In the genomic region with DNA sequence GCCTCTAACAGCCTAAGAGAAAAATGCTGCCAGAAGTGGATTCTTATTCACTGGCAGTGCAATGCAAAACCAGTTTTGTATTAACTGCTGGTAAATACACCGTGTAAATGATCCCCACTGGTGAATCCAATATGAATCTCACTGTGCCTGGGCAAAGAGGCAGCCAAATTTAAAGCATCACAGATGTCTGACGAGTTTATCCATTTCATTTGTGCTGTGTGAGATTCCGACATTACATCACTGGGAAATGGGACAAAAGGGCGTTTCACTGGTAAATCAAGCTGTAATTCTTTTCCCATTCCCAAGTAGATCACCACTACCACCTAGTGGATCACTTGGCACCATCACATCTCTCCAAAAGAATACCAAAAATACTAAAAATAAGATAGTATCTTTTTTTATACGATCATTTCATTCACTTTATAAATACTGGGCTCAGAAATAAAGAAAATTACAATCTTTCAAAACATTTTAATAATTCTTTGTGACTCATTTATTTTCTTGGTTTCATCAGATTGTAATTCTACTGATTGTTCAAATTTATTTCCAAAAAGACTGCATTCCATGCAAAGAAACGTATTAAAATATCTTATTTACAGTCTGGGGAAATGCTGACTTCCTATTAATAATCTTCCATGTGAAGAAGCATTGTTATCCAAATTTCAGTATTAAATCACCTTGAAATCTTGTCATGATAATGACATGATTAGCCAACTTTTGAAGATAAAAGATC, we compare ENCODE assay signal across 8 cellular contexts.
DNase-seq lines count a peak whose midpoint lies in the region; ATAC-seq and TF ChIP-seq lines count a peak whose summit lies in the region.

No MANE protein-coding gene starts in this region.

- intact Hi-C loops in Calu3 (cut with micrococcal nuclease; ENCODE audit: unreplicated experiment), result loop anchor here (5.0 kb wide), 1 partner anchor 1313 kb away; no protein-coding TSS in a partner anchor
- intact Hi-C loops in activated CD8-positive, alpha-beta T cell treated with anti-CD3 and anti-CD28 coated beads for 36 hours (cut with micrococcal nuclease), result no loop called here

- CTCF ChIA-PET in Calu3 (lab: Charles Lee), result interaction anchor here (0.6 to 1.0 kb wide), 2 partner anchors 43 to 1313 kb away, joined by 3 to 4 read pairs; no protein-coding TSS in a partner anchor
- CTCF ChIA-PET in activated CD8-positive, alpha-beta T cell treated with anti-CD3 and anti-CD28 coated beads for 36 hours (lab: Charles Lee), result no interaction called here

- no peak overlapping the region for H3K27ac Mint-ChIP-seq in Calu3 (ENCODE audit: unreplicated experiment)
- no peak overlapping the region for H3K27ac Mint-ChIP-seq in mesothelial cell of epicardium
- H3K27ac Mint-ChIP-seq in activated CD8-positive, alpha-beta T cell treated with anti-CD3 and anti-CD28 coated beads for 36 hours, result no peak overlapping the region

- H3K4me1 Mint-ChIP-seq in Calu3 (ENCODE audit: low read depth, unreplicated experiment) (peaks cover 9% of the 10 kb centered on the region), mesothelial cell of epicardium (no peaks in the 10 kb centered on the region)
- H3K4me1 Mint-ChIP-seq in activated CD8-positive, alpha-beta T cell treated with anti-CD3 and anti-CD28 coated beads for 36 hours (ENCODE audit: low read depth), result no peaks in the 10 kb centered on the region

- H3K36me3 Mint-ChIP-seq in Calu3 (ENCODE audit: insufficient read depth, unreplicated experiment) (no peaks in the 10 kb centered on the region), mesothelial cell of epicardium (no peaks in the 10 kb centered on the region)
- H3K36me3 Mint-ChIP-seq in activated CD8-positive, alpha-beta T cell treated with anti-CD3 and anti-CD28 coated beads for 36 hours (ENCODE audit: low read depth), result no peaks in the 10 kb centered on the region

- H2AFZ ChIP-seq in MM.1S (ENCODE audit: low read length), result no peak overlapping the region

- no peaks in the 10 kb centered on the region for H3K9me3 ChIP-seq in MM.1S (replicated peaks; ENCODE audit: insufficient read depth, low read length)

- H3K9ac ChIP-seq in MM.1S (ENCODE audit: low read length), result no peak overlapping the region

- no peaks in the 10 kb centered on the region for H3K27me3 ChIP-seq in MM.1S (replicated peaks; ENCODE audit: insufficient read depth, low read length)

- no peaks in the 10 kb centered on the region for H3K79me2 ChIP-seq in MM.1S (ENCODE audit: low read length)

- H3K4me3 ChIP-seq in MM.1S (ENCODE audit: low read length), result no peak overlapping the region

- H3K27ac ChIP-seq in MM.1S (ENCODE audit: low read length), result no peak overlapping the region

- H3K4me3 Mint-ChIP-seq in Calu3 (ENCODE audit: low read depth, unreplicated experiment) (no peak overlapping the region), mesothelial cell of epicardium (no peak overlapping the region)
- no peak overlapping the region for H3K4me3 Mint-ChIP-seq in activated CD8-positive, alpha-beta T cell treated with anti-CD3 and anti-CD28 coated beads for 36 hours

- no peaks in the 10 kb centered on the region for H3F3A ChIP-seq in MM.1S (ENCODE audit: insufficient read depth, low read length)

- no peak overlapping the region for H3K4me2 ChIP-seq in MM.1S (ENCODE audit: low read depth, low read length)

- TF ChIP-seq CTCF in Calu3 (IDR thresholded peaks at IDR 0.05; ENCODE audit: unreplicated experiment) (no peak), MM.1S (IDR thresholded peaks at IDR 0.05; ENCODE audit: low read length) (peak; percentile 40), mesothelial cell of epicardium (IDR thresholded peaks at IDR 0.05; ENCODE audit: unreplicated experiment) (peak; percentile 38)
- TF ChIP-seq CTCF in activated CD8-positive, alpha-beta T cell treated with anti-CD3 and anti-CD28 coated beads for 36 hours (IDR thresholded peaks at IDR 0.05), result no peak

- H3K36me3 ChIP-seq in MM.1S (replicated peaks; ENCODE audit: insufficient read depth, low read length), result no peaks in the 10 kb centered on the region

- peak; percentile 28 for DNase-seq in Calu3
- DNase-seq in MM.1S, result no peak
- peak; percentile 15 for DNase-seq in cerebellum (ENCODE audit: low spot score)
- no peak for DNase-seq in mesothelial cell of epicardium (ENCODE audit: low spot score in 2 of 2, unreplicated experiment in 2 of 2)
- DNase-seq in mucosa of gallbladder (ENCODE audit: low spot score), result no peak
- DNase-seq in NCI-H2107 (lab: John Stamatoyannopoulos, UW), result no peak
- no peak for DNase-seq in activated CD8-positive, alpha-beta T cell treated with anti-CD3 and anti-CD28 coated beads for 36 hours

- H4K20me1 ChIP-seq in MM.1S (ENCODE audit: insufficient read depth, low read length), result no peaks in the 10 kb centered on the region

- no peaks in the 10 kb centered on the region for H3K4me1 ChIP-seq in MM.1S (ENCODE audit: low read length)

- ATAC-seq in activated CD8-positive, alpha-beta T cell treated with anti-CD3 and anti-CD28 coated beads for 36 hours, result no peak
- ATAC-seq in GM21367 (IDR thresholded peaks at IDR 0.05; ENCODE audit: unreplicated experiment), result no peak

- H3K27me3 Mint-ChIP-seq in Calu3 (ENCODE audit: unreplicated experiment) (no peaks in the 10 kb centered on the region), mesothelial cell of epicardium (ENCODE audit: low read depth) (no peaks in the 10 kb centered on the region)
- H3K27me3 Mint-ChIP-seq in activated CD8-positive, alpha-beta T cell treated with anti-CD3 and anti-CD28 coated beads for 36 hours, result no peaks in the 10 kb centered on the region

- no TSS peak for BruUV-seq in Calu3 (replicated peaks; lab: Mats Ljungman, UMichigan)

- H3K9me2 ChIP-seq in MM.1S (replicated peaks; ENCODE audit: insufficient read depth, low read length), result no peaks in the 10 kb centered on the region

- POLR2A ChIA-PET in activated CD8-positive, alpha-beta T cell treated with anti-CD3 and anti-CD28 coated beads for 36 hours (lab: Charles Lee), result no interaction called here

- H3K9me3 Mint-ChIP-seq in Calu3 (ENCODE audit: low read depth, unreplicated experiment) (no peaks in the 10 kb centered on the region), mesothelial cell of epicardium (no peaks in the 10 kb centered on the region)
- no peaks in the 10 kb centered on the region for H3K9me3 Mint-ChIP-seq in activated CD8-positive, alpha-beta T cell treated with anti-CD3 and anti-CD28 coated beads for 36 hours

Comparison
In these comparisons a context has a peak if more than half of its experiments do, and no peak if none do; other contexts are left out.
1. DNase-seq: peak in Calu3 (single experiment) and cerebellum (single experiment); none in MM.1S (single experiment), mesothelial cell of epicardium (0 of 2), mucosa of gallbladder (single experiment), NCI-H2107 (single experiment) and activated CD8-positive, alpha-beta T cell treated with anti-CD3 and anti-CD28 coated beads for 36 hours (single experiment).
2. CTCF ChIP-seq: peak in MM.1S (single experiment) and mesothelial cell of epicardium (single experiment); none in Calu3 (single experiment) and activated CD8-positive, alpha-beta T cell treated with anti-CD3 and anti-CD28 coated beads for 36 hours (single experiment).